ENCODE assay signal across 18 cellular contexts in the genomic region with DNA sequence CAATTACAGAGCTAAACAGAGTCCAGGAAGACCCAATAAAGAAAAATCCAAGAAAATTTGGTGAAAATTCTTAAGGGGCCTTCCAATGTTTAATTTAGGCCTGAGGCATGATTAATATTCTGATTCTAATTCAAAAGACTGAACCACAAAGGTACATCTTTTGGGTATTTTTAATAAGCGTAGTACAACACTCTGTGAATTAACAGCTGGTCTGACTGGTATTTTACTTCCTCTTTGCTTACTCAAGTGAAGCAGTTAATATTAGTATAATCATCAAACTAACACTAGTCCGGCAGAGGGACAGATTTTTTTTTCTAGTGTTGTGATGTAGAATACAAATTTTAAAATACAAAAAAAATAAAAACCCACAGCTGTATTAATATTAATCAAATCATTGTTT.
"Had no signal": no experiment of that assay in that cellular context is flagged by ENCODE, and none has a peak within 500 bp of the region (broad histone marks: within the 10 kb centered on the region; RNA-seq: fewer than 3 reads in every experiment).

No MANE protein-coding gene starts in this region.

- H3K27ac ChIP-seq: ascending aorta, breast epithelium, epithelial cell of prostate, thoracic aorta, upper lobe of right lung, WERI-Rb-1 had no signal

- ATAC-seq: activated T-helper 17 cell treated with anti-CD3 and anti-CD28 coated beads, Interleukin-2, amount 50 U/mL, for 72 hours; effector memory CD8-positive, alpha-beta T cell; natural killer cell treated with Interleukin-12 subunit alpha and Interleukin-12 subunit beta and Interleukin-15 and Interleukin-18, amount 100 ng/mL, for 72 hours; upper lobe of right lung had no signal

- H3K27me3 ChIP-seq: ascending aorta, breast epithelium, upper lobe of right lung had no signal

- DNase-seq: activated CD4-positive, alpha-beta T cell treated with anti-CD3 and anti-CD28 coated beads, Interleukin-2, amount 50 U/mL, for 48 hours; activated naive CD4-positive, alpha-beta T cell treated with Interleukin-2 at 50 U/mL for 16 hours; cerebellar nuclear complex; effector memory CD8-positive, alpha-beta T cell; foreskin melanocyte; mesendoderm; posterior cingulate gyrus; retina; stimulated activated CD4-positive, alpha-beta T cell treated with anti-CD3 and anti-CD28 coated beads, Interleukin-12 subunit alpha, Interleukin-12 subunit beta, amount 100 ng/mL, for 4 hours; stimulated activated CD4-positive, alpha-beta T cell treated with anti-CD3 and anti-CD28 coated beads, Interleukin-2, amount 100 ng/mL, for 24 hours; upper lobe of right lung; WERI-Rb-1 had no signal

- H3K36me3 ChIP-seq: ascending aorta, breast epithelium, thoracic aorta, upper lobe of right lung, WERI-Rb-1 had no signal

- H3K9me3 ChIP-seq: ascending aorta, thoracic aorta, upper lobe of right lung had no signal

- H3K4me1 ChIP-seq: ascending aorta, breast epithelium, upper lobe of right lung had no signal

- H3K4me3 ChIP-seq: ascending aorta, breast epithelium, thoracic aorta, upper lobe of right lung had no signal
